Comparison of ENCODE assay signal across 13 cellular contexts in genomic region chr10:23413629-23414089, GRCh38. TPM values are rescaled to one million over a fixed set of nuclear protein-coding genes. Genes with fewer than 3 reads are reported as not detected.
DNase-seq lines count a peak whose midpoint lies in the region; ATAC-seq and TF ChIP-seq lines count a peak whose summit lies in the region.
"Had no signal": no experiment of that assay in that cellular context is flagged by ENCODE, and none has a peak within 500 bp of the region (broad histone marks: within the 10 kb centered on the region; RNA-seq: fewer than 3 reads in every experiment).

No MANE protein-coding gene starts in this region.

- H3K36me3 Mint-ChIP-seq in dendritic cell treated with granulocyte-macrophage colony-stimulating factor and Interleukin-4, amounts not matched to agents 40 ng/mL and 50 ng/mL, for 4 days (ENCODE audit: low read depth): no peaks in the 10 kb centered on the region
- H3K36me3 Mint-ChIP-seq in activated CD4-positive, alpha-beta memory T cell treated with anti-CD3 and anti-CD28 coated beads for 36 hours: no peaks in the 10 kb centered on the region

- H3K27me3 ChIP-seq in brain microvascular endothelial cell (replicated peaks): no peaks in the 10 kb centered on the region

- H3K4me1 Mint-ChIP-seq in dendritic cell treated with granulocyte-macrophage colony-stimulating factor and Interleukin-4, amounts not matched to agents 40 ng/mL and 50 ng/mL, for 4 days (ENCODE audit: low read depth): peaks cover 21% of the 10 kb centered on the region
- H3K4me1 Mint-ChIP-seq in activated CD4-positive, alpha-beta memory T cell treated with anti-CD3 and anti-CD28 coated beads for 36 hours (ENCODE audit: low read depth): peaks cover 24% of the 10 kb centered on the region

- no peak overlapping the region for H3K4me3 ChIP-seq in brain microvascular endothelial cell (ENCODE audit: low read depth, low read length)
- H3K4me3 ChIP-seq: lung had no signal

- no peaks in the 10 kb centered on the region for H3K9me3 Mint-ChIP-seq in dendritic cell treated with granulocyte-macrophage colony-stimulating factor and Interleukin-4, amounts not matched to agents 40 ng/mL and 50 ng/mL, for 4 days
- H3K9me3 Mint-ChIP-seq in activated CD4-positive, alpha-beta memory T cell treated with anti-CD3 and anti-CD28 coated beads for 36 hours: no peaks in the 10 kb centered on the region

- POLR2A ChIA-PET in activated CD4-positive, alpha-beta memory T cell treated with anti-CD3 and anti-CD28 coated beads for 36 hours (lab: Charles Lee): interaction anchor here (0.7 kb wide), 1 partner anchor 18 kb away, joined by 3 read pairs; no protein-coding TSS in a partner anchor

- no peak for TF ChIP-seq CTCF in brain microvascular endothelial cell (IDR thresholded peaks at IDR 0.05; ENCODE audit: low read depth, low read length, missing control alignments)

- H3K27me3 Mint-ChIP-seq in dendritic cell treated with granulocyte-macrophage colony-stimulating factor and Interleukin-4, amounts not matched to agents 40 ng/mL and 50 ng/mL, for 4 days: no peaks in the 10 kb centered on the region
- no peaks in the 10 kb centered on the region for H3K27me3 Mint-ChIP-seq in activated CD4-positive, alpha-beta memory T cell treated with anti-CD3 and anti-CD28 coated beads for 36 hours

- peak overlapping the region; percentile 10 for H3K4me3 Mint-ChIP-seq in dendritic cell treated with granulocyte-macrophage colony-stimulating factor and Interleukin-4, amounts not matched to agents 40 ng/mL and 50 ng/mL, for 4 days
- H3K4me3 Mint-ChIP-seq in activated CD4-positive, alpha-beta memory T cell treated with anti-CD3 and anti-CD28 coated beads for 36 hours: no peak overlapping the region

- ATAC-seq in GM18508 (IDR thresholded peaks at IDR 0.05; ENCODE audit: insufficient read depth, unreplicated experiment) (peak; percentile 87), GM21528 (IDR thresholded peaks at IDR 0.05; ENCODE audit: low FRiP score, unreplicated experiment) (peak; percentile 94), HG03354 (IDR thresholded peaks at IDR 0.05; ENCODE audit: poor library complexity, severe bottlenecking, unreplicated experiment) (peak; percentile 94)

- H3K27ac ChIP-seq in brain microvascular endothelial cell: no peak overlapping the region
- H3K27ac ChIP-seq: epithelial cell of prostate had no signal

- CTCF ChIA-PET in activated CD4-positive, alpha-beta memory T cell treated with anti-CD3 and anti-CD28 coated beads for 36 hours (lab: Charles Lee): interaction anchor here (1.0 kb wide), 1 partner anchor 46 kb away, joined by 3 read pairs; no protein-coding TSS in a partner anchor

- intact Hi-C loops in dendritic cell treated with granulocyte-macrophage colony-stimulating factor and Interleukin-4, amounts not matched to agents 40 ng/mL and 50 ng/mL, for 4 days (cut with micrococcal nuclease): loop anchor here (2.0 kb wide), 1 partner anchor 37 kb away; no protein-coding TSS in a partner anchor
- intact Hi-C loops in activated CD4-positive, alpha-beta memory T cell treated with anti-CD3 and anti-CD28 coated beads for 36 hours (cut with micrococcal nuclease): loop anchor here (2.0 kb wide), 2 partner anchors 21 to 25 kb away; partner anchors contain the start of gene OTUD1

- no peak for DNase-seq in activated gamma-delta T cell (lab: John Stamatoyannopoulos, UW)
- no peak for DNase-seq in brain microvascular endothelial cell
- no peak for DNase-seq in activated CD4-positive, alpha-beta memory T cell treated with anti-CD3 and anti-CD28 coated beads for 36 hours
- DNase-seq in activated CD4-positive, alpha-beta T cell treated with anti-CD3 and anti-CD28 coated beads, Interleukin-2, amount 50 U/mL, for 1 hour: no peak
- DNase-seq: activated T-cell treated with anti-CD3 and anti-CD28 coated beads, Interleukin-2, amount 50 U/mL, for 1 hour; DMS79 treated with DMSO at 0.1 percent for 48 hours; IMR-90 had no signal

- H3K36me3 ChIP-seq in brain microvascular endothelial cell (replicated peaks): no peaks in the 10 kb centered on the region

- H3K27ac Mint-ChIP-seq in dendritic cell treated with granulocyte-macrophage colony-stimulating factor and Interleukin-4, amounts not matched to agents 40 ng/mL and 50 ng/mL, for 4 days: peak overlapping the region; percentile 66
- H3K27ac Mint-ChIP-seq in activated CD4-positive, alpha-beta memory T cell treated with anti-CD3 and anti-CD28 coated beads for 36 hours: no peak overlapping the region

- in situ Hi-C loops in brain microvascular endothelial cell (cut with HindIII; ENCODE audit: low pct_ligation_motif_present, low sequenced_read_pairs): no loop called here

RNA-seq across cellular contexts. Expression of gene OTUD1, which starts 25.2 kb away (rescaled TPM):
- 10 to 100 TPM; 11.6 to 12.0 TPM for total RNA-seq in activated CD4-positive, alpha-beta memory T cell treated with anti-CD3 and anti-CD28 coated beads for 36 hours
